In the genomic region with DNA sequence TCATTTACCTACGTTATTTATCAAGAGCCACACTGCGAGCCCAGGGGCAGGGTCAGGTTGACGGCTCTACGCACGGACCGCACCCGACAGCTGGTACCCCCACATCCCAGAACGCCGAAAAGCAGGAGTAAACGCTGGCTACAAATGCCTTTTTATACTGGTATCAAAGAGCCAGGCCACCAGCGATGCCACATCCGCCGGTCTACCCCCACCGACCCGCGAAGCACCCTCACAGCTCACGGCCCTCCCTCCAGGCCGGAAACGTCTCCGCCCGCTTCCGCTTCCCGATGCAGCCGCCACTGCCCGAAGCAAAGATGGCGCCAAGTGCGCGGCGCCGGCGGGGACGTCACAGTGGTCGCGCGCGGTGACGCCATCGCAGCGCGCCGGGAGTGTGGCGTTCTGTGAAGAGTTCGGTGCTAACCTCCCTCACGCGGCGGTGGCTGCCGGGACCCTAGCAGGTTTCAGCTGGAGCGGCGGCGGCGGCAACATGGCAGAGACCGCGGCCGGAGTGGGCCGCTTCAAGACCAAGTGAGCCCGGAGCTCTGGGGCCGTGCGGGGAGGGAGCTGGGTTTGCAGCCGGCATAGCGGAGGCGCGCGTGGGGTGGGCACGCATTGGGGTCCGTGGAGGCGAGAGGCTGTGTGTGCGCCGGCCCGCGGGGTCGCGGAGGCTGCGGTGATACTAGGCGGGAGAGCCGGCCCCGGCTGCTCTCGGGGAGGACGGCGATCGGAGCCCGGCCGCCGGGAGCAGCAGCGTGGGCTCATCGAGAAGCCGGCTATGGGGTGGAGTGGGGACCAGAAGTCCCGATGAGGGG, we compare ENCODE assay signal across 8 cellular contexts. TPM values are rescaled to one million over a fixed set of nuclear protein-coding genes. Genes with fewer than 3 reads are reported as not detected.
A peak's percentile ranks its signal among the peaks of the same experiment; 100 is the strongest.
DNase-seq lines count a peak whose midpoint lies in the region; ATAC-seq and TF ChIP-seq lines count a peak whose summit lies in the region.

A gene (plus strand): TSS at position 376 of the 812 bp plus-strand sequence. CDS start 112 bp downstream, at position 488.

- peak within 1 kb of the TSS; percentile 96 for H3K27ac ChIP-seq in muscle layer of duodenum (ENCODE audit: low read length)

- ATAC-seq in GM21619 (IDR thresholded peaks at IDR 0.05; ENCODE audit: unreplicated experiment) = peak; percentile 74
- peak; percentile 84 for ATAC-seq in esophagus mucosa

- peaks cover 0 to 23% of the 10 kb centered on the region in 2 donors for H3K4me1 ChIP-seq in muscle layer of duodenum (ENCODE audit: control insufficient read depth in 1 of 2, insufficient read depth in 2 of 2, low read length in 2 of 2)

- peak; percentile 71 for DNase-seq in DMS53 treated with DMSO at 0.1 percent for 48 hours (lab: John Stamatoyannopoulos, UW; ENCODE audit: unreplicated experiment)
- DNase-seq in Jurkat, Clone E6-1 (ENCODE audit: low read depth, low spot score) = peak; percentile 94
- peak; percentile 98 to 99 for DNase-seq in activated T-cell treated with anti-CD3 and anti-CD28 coated beads, Interleukin-2, amount 50 U/mL, for 48 hours
- DNase-seq in stimulated activated CD8-positive, alpha-beta memory T cell treated with anti-CD3 and anti-CD28 coated beads, Interleukin-7, amount 100 ng/mL, for 24 hours (ENCODE audit: low read depth) = peak; percentile 92

- H3K36me3 ChIP-seq in muscle layer of duodenum (ENCODE audit: control insufficient read depth in 1 of 2, insufficient read depth in 2 of 2, low read length in 2 of 2) = peaks cover 17 to 29% of the 10 kb centered on the region in 2 donors

- H3K27me3 ChIP-seq in muscle layer of duodenum (ENCODE audit: low read depth, low read length) = no peaks in the 10 kb centered on the region

- H3K4me3 ChIP-seq in Jurkat, Clone E6-1 (ENCODE audit: low read length) = peak within 1 kb of the TSS; percentile 86
- peak within 1 kb of the TSS; percentile 85 to 98 for H3K4me3 ChIP-seq in muscle layer of duodenum (ENCODE audit: low read depth in 1 of 2, low read length in 2 of 2)

- no peaks in the 10 kb centered on the region for H3K9me3 ChIP-seq in muscle layer of duodenum (ENCODE audit: control insufficient read depth in 1 of 2, low read length in 2 of 2)

TF ChIP-seq in PFSK-1, 5 proteins besides CTCF, POLR2A, EP300 and RAD21:
- TF ChIP-seq POLR2AphosphoS5 (IDR thresholded peaks at IDR 0.05; ENCODE audit: low read depth, low read length) (peak; percentile 81), FOXP2 (optimal IDR thresholded peaks at IDR 0.05; ENCODE audit: borderline replicate concordance, extremely low read depth, extremely low read length, insufficient read depth) (peak; percentile 99), SIN3A (IDR thresholded peaks at IDR 0.05; ENCODE audit: borderline replicate concordance, insufficient read depth, low read length) (no peak), TAF1 (IDR thresholded peaks at IDR 0.05; ENCODE audit: borderline replicate concordance, insufficient read depth, low read length) (peak; percentile 80; the same call in 1 of the 2 replicates)
- TF ChIP-seq, protein P1, sequence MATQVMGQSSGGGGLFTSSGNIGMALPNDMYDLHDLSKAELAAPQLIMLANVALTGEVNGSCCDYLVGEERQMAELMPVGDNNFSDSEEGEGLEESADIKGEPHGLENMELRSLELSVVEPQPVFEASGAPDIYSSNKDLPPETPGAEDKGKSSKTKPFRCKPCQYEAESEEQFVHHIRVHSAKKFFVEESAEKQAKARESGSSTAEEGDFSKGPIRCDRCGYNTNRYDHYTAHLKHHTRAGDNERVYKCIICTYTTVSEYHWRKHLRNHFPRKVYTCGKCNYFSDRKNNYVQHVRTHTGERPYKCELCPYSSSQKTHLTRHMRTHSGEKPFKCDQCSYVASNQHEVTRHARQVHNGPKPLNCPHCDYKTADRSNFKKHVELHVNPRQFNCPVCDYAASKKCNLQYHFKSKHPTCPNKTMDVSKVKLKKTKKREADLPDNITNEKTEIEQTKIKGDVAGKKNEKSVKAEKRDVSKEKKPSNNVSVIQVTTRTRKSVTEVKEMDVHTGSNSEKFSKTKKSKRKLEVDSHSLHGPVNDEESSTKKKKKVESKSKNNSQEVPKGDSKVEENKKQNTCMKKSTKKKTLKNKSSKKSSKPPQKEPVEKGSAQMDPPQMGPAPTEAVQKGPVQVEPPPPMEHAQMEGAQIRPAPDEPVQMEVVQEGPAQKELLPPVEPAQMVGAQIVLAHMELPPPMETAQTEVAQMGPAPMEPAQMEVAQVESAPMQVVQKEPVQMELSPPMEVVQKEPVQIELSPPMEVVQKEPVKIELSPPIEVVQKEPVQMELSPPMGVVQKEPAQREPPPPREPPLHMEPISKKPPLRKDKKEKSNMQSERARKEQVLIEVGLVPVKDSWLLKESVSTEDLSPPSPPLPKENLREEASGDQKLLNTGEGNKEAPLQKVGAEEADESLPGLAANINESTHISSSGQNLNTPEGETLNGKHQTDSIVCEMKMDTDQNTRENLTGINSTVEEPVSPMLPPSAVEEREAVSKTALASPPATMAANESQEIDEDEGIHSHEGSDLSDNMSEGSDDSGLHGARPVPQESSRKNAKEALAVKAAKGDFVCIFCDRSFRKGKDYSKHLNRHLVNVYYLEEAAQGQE (IDR thresholded peaks at IDR 0.05; ENCODE audit: insufficient read depth in 1 of 2, low read depth in 2 of 2, low read length in 2 of 2) = peak in 1 of 2 experiments; percentile 29; a peak in 1 of 4 replicates
TF ChIP-seq in PFSK-1: peak in this region for 4.

RNA-seq across cellular contexts. Expression of the gene that starts here (rescaled TPM):
- 52.9 TPM for polyA plus RNA-seq in Jurkat, Clone E6-1 (2012; ENCODE audit: insufficient read depth, insufficient read length)
- polyA plus RNA-seq in PFSK-1 (2012; ENCODE audit: insufficient read length, low read depth) = 63.5 TPM
- 31.5 TPM for total RNA-seq in esophagus mucosa

Comparison
In these comparisons a context has a peak if more than half of its experiments do, and no peak if none do; other contexts are left out.
1. Peak in every context shown above with its lines: DNase-seq, ATAC-seq, H3K4me3 ChIP-seq and H3K27ac ChIP-seq.